25 cellular contexts compared by ENCODE assay signal in genomic region chr19:53388904-53389303, GRCh38. TPM values are rescaled to one million over a fixed set of nuclear protein-coding genes. Genes with fewer than 3 reads are reported as not detected.
DNase-seq lines count a peak whose midpoint lies in the region; ATAC-seq, FAIRE-seq and TF ChIP-seq lines count a peak whose summit lies in the region.
"Had no signal": no experiment of that assay in that cellular context is flagged by ENCODE, and none has a peak within 500 bp of the region (broad histone marks: within the 10 kb centered on the region; RNA-seq: fewer than 3 reads in every experiment).

No MANE protein-coding gene starts in this region.

- DNase-seq in ELR (ENCODE audit: low read depth), result peak; percentile 20
- peak; percentile 68 for DNase-seq in PC-3
- peak; percentile 18 for DNase-seq in bronchial epithelial cell (ENCODE audit: low read depth)
- peak; percentile 3 for DNase-seq in myocyte (ENCODE audit: low read depth)
- no peak for DNase-seq in lower lobe of right lung
- DNase-seq in activated naive CD4-positive, alpha-beta T cell treated with anti-CD3 and anti-CD28 coated beads for 36 hours, result no peak
- DNase-seq in activated CD8-positive, alpha-beta memory T cell treated with anti-CD3 and anti-CD28 coated beads, Interleukin-2, amount 10 ng/mL, durations not matched to agents 7 days and 5 days, result no peak
- DNase-seq in superior temporal gyrus (ENCODE audit: extremely low spot score), result no peak
- DNase-seq: 8988T; Calu3; DMS153; DND-41; H7; MV-4-11; NCI-H1105; NCI-H1436 treated with DMSO at 0.1 percent for 48 hours; NCI-H187 treated with DMSO at 0.1 percent for 48 hours; NCI-H446; NCI-H524 treated with DMSO at 0.1 percent for 48 hours; NCI-H774; NK-92 treated with Interleukin-12 subunit alpha and Interleukin-12 subunit beta, amount 100 ng/mL, for 24 hours; SHP77 had no signal

- H3K9ac ChIP-seq in PC-3 (ENCODE audit: low read length), result no peak overlapping the region

- no peak overlapping the region for H3K27ac Mint-ChIP-seq in activated naive CD4-positive, alpha-beta T cell treated with anti-CD3 and anti-CD28 coated beads for 36 hours
- no peak overlapping the region for H3K27ac Mint-ChIP-seq in activated CD8-positive, alpha-beta memory T cell treated with anti-CD3 and anti-CD28 coated beads, Interleukin-2, amount 10 ng/mL, durations not matched to agents 7 days and 5 days
- H3K27ac Mint-ChIP-seq: IgD-negative memory B cell had no signal

- no peaks in the 10 kb centered on the region for H3K27me3 Mint-ChIP-seq in activated naive CD4-positive, alpha-beta T cell treated with anti-CD3 and anti-CD28 coated beads for 36 hours (ENCODE audit: low read depth)
- no peaks in the 10 kb centered on the region for H3K27me3 Mint-ChIP-seq in activated CD8-positive, alpha-beta memory T cell treated with anti-CD3 and anti-CD28 coated beads, Interleukin-2, amount 10 ng/mL, durations not matched to agents 7 days and 5 days
- H3K27me3 Mint-ChIP-seq: IgD-negative memory B cell had no signal

- peak overlapping the region; percentile 26 for H3K4me2 ChIP-seq in PC-3 (ENCODE audit: low read length)

- H3F3A ChIP-seq in PC-3 (ENCODE audit: low read length, unreplicated experiment), result no peaks in the 10 kb centered on the region

- CTCF ChIA-PET in PC-3 (lab: Charles Lee), result interaction anchor here (0.6 to 0.7 kb wide), 2 partner anchors 55 to 193 kb away, joined by 3 read pairs; partner anchors contain the start of gene ZNF845
- CTCF ChIA-PET in activated naive CD4-positive, alpha-beta T cell treated with anti-CD3 and anti-CD28 coated beads for 36 hours (lab: Charles Lee), result no interaction called here
- CTCF ChIA-PET in activated CD8-positive, alpha-beta memory T cell treated with anti-CD3 and anti-CD28 coated beads, Interleukin-2, amount 10 ng/mL, durations not matched to agents 7 days and 5 days (lab: Charles Lee), result no interaction called here

- no peaks in the 10 kb centered on the region for H3K9me2 ChIP-seq in PC-3 (replicated peaks; ENCODE audit: low read length)

- no peaks in the 10 kb centered on the region for H4K20me1 ChIP-seq in PC-3 (ENCODE audit: low read length)

- peaks cover 29% of the 10 kb centered on the region for H3K36me3 ChIP-seq in PC-3 (ENCODE audit: low read depth, low read length)
- no peaks in the 10 kb centered on the region for H3K36me3 ChIP-seq in bronchial epithelial cell (ENCODE audit: control insufficient read depth, insufficient read depth, low read length)
- H3K36me3 ChIP-seq in lower lobe of right lung, result no peaks in the 10 kb centered on the region

- intact Hi-C loops in PC-3 (cut with micrococcal nuclease), result loop anchor here (1.0 kb wide), 1 partner anchor 131 kb away; no protein-coding TSS in a partner anchor
- intact Hi-C loops in lower lobe of right lung (cut with DNase I), result no loop called here
- intact Hi-C loops in activated naive CD4-positive, alpha-beta T cell treated with anti-CD3 and anti-CD28 coated beads for 36 hours (cut with micrococcal nuclease), result no loop called here

- TF ChIP-seq CTCF in PC-3 (conservative IDR thresholded peaks at IDR 0.05; ENCODE audit: low read depth, low read length) (no peak), bronchial epithelial cell (IDR thresholded peaks at IDR 0.05; ENCODE audit: insufficient read depth, low read length, severe bottlenecking) (no peak), lower lobe of right lung (IDR thresholded peaks at IDR 0.05) (no peak)

- ATAC-seq in PC-3 (peak; percentile 90), lower lobe of right lung (no peak)
- no peak for ATAC-seq in activated CD8-positive, alpha-beta memory T cell treated with anti-CD3 and anti-CD28 coated beads, Interleukin-2, amount 10 ng/mL, durations not matched to agents 7 days and 5 days

- BruUV-seq in PC-3 (replicated peaks; lab: Mats Ljungman, UMichigan), result no TSS peak

- no peaks in the 10 kb centered on the region for H3K27me3 ChIP-seq in PC-3 (ENCODE audit: low read length)
- H3K27me3 ChIP-seq in bronchial epithelial cell (ENCODE audit: control insufficient read depth, insufficient read depth, low read length), result no peaks in the 10 kb centered on the region
- no peaks in the 10 kb centered on the region for H3K27me3 ChIP-seq in lower lobe of right lung (ENCODE audit: low read depth)

- POLR2A ChIA-PET in PC-3 (lab: Charles Lee; ENCODE audit: unreplicated experiment), result interaction anchor here (0.7 to 0.9 kb wide), 2 partner anchors 22 to 477 kb away, joined by 4 to 5 read pairs; no protein-coding TSS in a partner anchor

- no peaks in the 10 kb centered on the region for H3K79me2 ChIP-seq in PC-3 (ENCODE audit: low read length)

- FAIRE-seq in bronchial epithelial cell (lab: Jason Lieb, UNC), result no peak
- FAIRE-seq: GM19239 had no signal

- no peak overlapping the region for H3K4me3 ChIP-seq in PC-3 (ENCODE audit: low read length)
- no peak overlapping the region for H3K4me3 ChIP-seq in bronchial epithelial cell (ENCODE audit: low read depth, low read length)
- no peak overlapping the region for H3K4me3 ChIP-seq in lower lobe of right lung

- H3K4me1 ChIP-seq in PC-3 (ENCODE audit: insufficient read depth, low read length), result peaks cover 19% of the 10 kb centered on the region
- no peaks in the 10 kb centered on the region for H3K4me1 ChIP-seq in lower lobe of right lung

- H3K36me3 Mint-ChIP-seq in activated naive CD4-positive, alpha-beta T cell treated with anti-CD3 and anti-CD28 coated beads for 36 hours (ENCODE audit: low read depth), result peaks cover 45% of the 10 kb centered on the region
- peaks cover 39% of the 10 kb centered on the region for H3K36me3 Mint-ChIP-seq in activated CD8-positive, alpha-beta memory T cell treated with anti-CD3 and anti-CD28 coated beads, Interleukin-2, amount 10 ng/mL, durations not matched to agents 7 days and 5 days

- no peak overlapping the region for H2AFZ ChIP-seq in PC-3 (ENCODE audit: low read length)

- peaks cover 2% of the 10 kb centered on the region for H3K4me1 Mint-ChIP-seq in activated naive CD4-positive, alpha-beta T cell treated with anti-CD3 and anti-CD28 coated beads for 36 hours (ENCODE audit: low read depth)
- no peaks in the 10 kb centered on the region for H3K4me1 Mint-ChIP-seq in activated CD8-positive, alpha-beta memory T cell treated with anti-CD3 and anti-CD28 coated beads, Interleukin-2, amount 10 ng/mL, durations not matched to agents 7 days and 5 days

- H3K27ac ChIP-seq in PC-3 (ENCODE audit: low read length) (peak overlapping the region; percentile 52), lower lobe of right lung (no peak overlapping the region)
- H3K27ac ChIP-seq: RWPE1 had no signal

- H3K9me3 ChIP-seq in PC-3 (ENCODE audit: low read length) (peaks cover 22% of the 10 kb centered on the region), lower lobe of right lung (peaks cover 20% of the 10 kb centered on the region)

- H3K4me3 Mint-ChIP-seq in activated naive CD4-positive, alpha-beta T cell treated with anti-CD3 and anti-CD28 coated beads for 36 hours, result no peak overlapping the region
- H3K4me3 Mint-ChIP-seq in activated CD8-positive, alpha-beta memory T cell treated with anti-CD3 and anti-CD28 coated beads, Interleukin-2, amount 10 ng/mL, durations not matched to agents 7 days and 5 days, result no peak overlapping the region
- H3K4me3 Mint-ChIP-seq: IgD-negative memory B cell had no signal

- H3K9me3 Mint-ChIP-seq in activated naive CD4-positive, alpha-beta T cell treated with anti-CD3 and anti-CD28 coated beads for 36 hours, result peaks cover 56% of the 10 kb centered on the region
- peaks cover 50% of the 10 kb centered on the region for H3K9me3 Mint-ChIP-seq in activated CD8-positive, alpha-beta memory T cell treated with anti-CD3 and anti-CD28 coated beads, Interleukin-2, amount 10 ng/mL, durations not matched to agents 7 days and 5 days (ENCODE audit: low read depth)

RNA-seq across cellular contexts. Expression of gene ZNF765, which starts 6.0 kb away (rescaled TPM):
- total RNA-seq in PC-3 (2014; rRNA removed), result 9.6 and 11.4 TPM in 2 replicates
- 16.0 and 17.9 TPM in 2 replicates for total RNA-seq in bronchial epithelial cell
- 8.9 and 15.6 TPM in 2 replicates for total RNA-seq in myocyte
- 5.3 TPM for polyA plus RNA-seq in myocyte (2012)
- total RNA-seq in lower lobe of right lung, result 16.2 TPM
- total RNA-seq in activated naive CD4-positive, alpha-beta T cell treated with anti-CD3 and anti-CD28 coated beads for 36 hours, result 1 to 10 TPM; 7.9 to 8.0 TPM
- 10 to 100 TPM; 12.4 to 14.2 TPM for total RNA-seq in activated CD8-positive, alpha-beta memory T cell treated with anti-CD3 and anti-CD28 coated beads, Interleukin-2, amount 10 ng/mL, durations not matched to agents 7 days and 5 days

RNA-seq across cellular contexts. Expression of gene ZNF525, which starts 23.4 kb away (rescaled TPM):
- total RNA-seq in PC-3 (2014; rRNA removed) (13.1 and 25.6 TPM in 2 replicates), bronchial epithelial cell (12.6 and 14.0 TPM in 2 replicates), myocyte (3.4 and 5.2 TPM in 2 replicates), lower lobe of right lung (12.8 TPM)
- polyA plus RNA-seq in myocyte (2012), result 2.6 TPM
- 10 to 100 TPM; 16.2 to 17.4 TPM for total RNA-seq in activated naive CD4-positive, alpha-beta T cell treated with anti-CD3 and anti-CD28 coated beads for 36 hours
- total RNA-seq in activated CD8-positive, alpha-beta memory T cell treated with anti-CD3 and anti-CD28 coated beads, Interleukin-2, amount 10 ng/mL, durations not matched to agents 7 days and 5 days, result 10 to 100 TPM; 13.6 to 17.9 TPM

RNA-seq across cellular contexts. Expression of gene ZNF761, which starts 42.9 kb away (rescaled TPM):
- total RNA-seq in PC-3 (2014; rRNA removed) (15.8 and 16.5 TPM in 2 replicates), bronchial epithelial cell (14.0 and 15.9 TPM in 2 replicates), myocyte (8.4 and 8.9 TPM in 2 replicates), lower lobe of right lung (14.7 TPM)
- 6.9 TPM for polyA plus RNA-seq in myocyte (2012)
- total RNA-seq in activated naive CD4-positive, alpha-beta T cell treated with anti-CD3 and anti-CD28 coated beads for 36 hours, result 10 to 100 TPM in 1 of 2 experiments, 1 to 10 TPM in 1; 8.7 to 10.0 TPM
- 10 to 100 TPM; 11.2 to 12.6 TPM for total RNA-seq in activated CD8-positive, alpha-beta memory T cell treated with anti-CD3 and anti-CD28 coated beads, Interleukin-2, amount 10 ng/mL, durations not matched to agents 7 days and 5 days

RNA-seq across cellular contexts. Expression of gene ZNF845, which starts 55.4 kb away (rescaled TPM):
- total RNA-seq in PC-3 (2014; rRNA removed) (4.4 and 6.6 TPM in 2 replicates), bronchial epithelial cell (11.1 and 11.6 TPM in 2 replicates), myocyte (7.5 and 8.6 TPM in 2 replicates), lower lobe of right lung (8.4 TPM)
- polyA plus RNA-seq in myocyte (2012), result 1.7 TPM
- total RNA-seq in activated naive CD4-positive, alpha-beta T cell treated with anti-CD3 and anti-CD28 coated beads for 36 hours, result 1 to 10 TPM; 4.3 to 4.5 TPM
- 1 to 10 TPM; 8.0 to 9.9 TPM for total RNA-seq in activated CD8-positive, alpha-beta memory T cell treated with anti-CD3 and anti-CD28 coated beads, Interleukin-2, amount 10 ng/mL, durations not matched to agents 7 days and 5 days

Comparison
In these comparisons a context has a peak if more than half of its experiments do, and no peak if none do; other contexts are left out.
1. DNase-seq: peak in ELR (single experiment), PC-3 (single experiment), bronchial epithelial cell (single experiment) and myocyte (single experiment); none in lower lobe of right lung (single experiment), activated naive CD4-positive, alpha-beta T cell treated with anti-CD3 and anti-CD28 coated beads for 36 hours (single experiment), activated CD8-positive, alpha-beta memory T cell treated with anti-CD3 and anti-CD28 coated beads, Interleukin-2, amount 10 ng/mL, durations not matched to agents 7 days and 5 days (single experiment) and superior temporal gyrus (single experiment).